8 cellular contexts compared by ENCODE assay signal in the genomic region with DNA sequence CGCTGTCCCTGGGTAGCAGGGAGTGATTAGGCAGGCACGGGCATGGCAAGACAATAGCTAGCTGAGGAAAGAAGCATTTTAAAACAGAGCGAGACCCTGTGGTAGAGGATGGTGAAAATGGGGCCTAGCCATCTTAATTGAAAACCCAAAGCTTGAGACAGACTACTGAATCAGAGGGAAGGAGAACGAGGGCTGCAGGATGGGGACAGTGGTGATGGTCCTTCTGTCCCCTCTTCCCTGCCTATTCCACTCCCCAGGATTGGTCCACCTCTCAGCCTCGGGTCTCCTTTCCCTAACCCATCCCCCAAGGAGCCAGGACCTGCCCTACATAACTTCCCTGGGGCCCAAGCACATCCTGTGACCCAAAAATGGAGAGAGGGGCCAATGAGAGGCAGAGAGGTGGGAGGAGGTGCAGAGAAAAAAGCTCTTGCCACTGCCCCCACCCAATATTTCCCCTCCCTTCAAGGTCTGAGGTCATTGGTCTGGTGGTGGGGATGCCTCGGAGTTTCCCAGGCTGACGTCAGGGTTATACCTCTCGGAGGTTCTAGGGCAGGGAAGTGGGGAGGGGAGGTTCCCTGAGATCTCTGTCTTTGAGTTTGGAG. TPM values are rescaled to one million over a fixed set of nuclear protein-coding genes. Genes with fewer than 3 reads are reported as not detected.
DNase-seq lines count a peak whose midpoint lies in the region; ATAC-seq, FAIRE-seq and TF ChIP-seq lines count a peak whose summit lies in the region.

No MANE protein-coding gene starts in this region.

- peak overlapping the region; percentile 51 to 67 (median 60) for H3K4me3 ChIP-seq in Peyer's patch
- H3K4me3 ChIP-seq in muscle layer of colon (ENCODE audit: low read depth in 1 of 2, low read length in 2 of 2), result peak overlapping the region; percentile 43 to 48

- H3K27ac Mint-ChIP-seq in central memory CD8-positive, alpha-beta T cell (ENCODE audit: low read depth), result peak overlapping the region; percentile 97

- H3K4me1 Mint-ChIP-seq in central memory CD8-positive, alpha-beta T cell, result peaks cover 60% of the 10 kb centered on the region

- H3K9me3 ChIP-seq in Peyer's patch (no peaks in the 10 kb centered on the region), muscle layer of colon (ENCODE audit: low read length) (no peaks in the 10 kb centered on the region)

- no peak for ATAC-seq in central memory CD8-positive, alpha-beta T cell (replicated peaks; ENCODE audit: extremely low read depth, poor library complexity, severe bottlenecking)
- ATAC-seq in GM19452 (IDR thresholded peaks at IDR 0.05; ENCODE audit: unreplicated experiment), result no peak

- H3K4me1 ChIP-seq in Peyer's patch, result peaks cover 0 to 31% (median 9%) of the 10 kb centered on the region in 4 donors
- peaks cover 46% of the 10 kb centered on the region for H3K4me1 ChIP-seq in muscle layer of colon (ENCODE audit: insufficient read depth, low read length)

- H3K4me3 Mint-ChIP-seq in central memory CD8-positive, alpha-beta T cell, result peak overlapping the region; percentile 82

- H3K27me3 ChIP-seq in Peyer's patch, result no peaks in the 10 kb centered on the region
- no peaks in the 10 kb centered on the region for H3K27me3 ChIP-seq in muscle layer of colon (ENCODE audit: control insufficient read depth in 1 of 2, insufficient read depth in 2 of 2, low read length in 2 of 2)

- FAIRE-seq in GM19239 (lab: Jason Lieb, UNC), result no peak

- DNase-seq in DMS53 (lab: John Stamatoyannopoulos, UW), result peak; percentile 49
- DNase-seq in Peyer's patch, result no peak
- no peak for DNase-seq in central memory CD8-positive, alpha-beta T cell (ENCODE audit: low spot score in 2 of 2)
- DNase-seq in NCI-H748 treated with DMSO at 0.1 percent for 48 hours (lab: John Stamatoyannopoulos, UW), result no peak
- no peak for DNase-seq in ureter (ENCODE audit: low spot score)
- no peak for DNase-seq in GM19239 (ENCODE audit: insufficient read length, low spot score)

- H3K27me3 Mint-ChIP-seq in central memory CD8-positive, alpha-beta T cell, result no peaks in the 10 kb centered on the region

- peak overlapping the region; percentile 72 for H3K9ac ChIP-seq in muscle layer of colon (ENCODE audit: low read length)

- H3K9me3 Mint-ChIP-seq in central memory CD8-positive, alpha-beta T cell, result no peaks in the 10 kb centered on the region

- H3K27ac ChIP-seq in Peyer's patch (peak overlapping the region; percentile 89 to 95 (median 90)), muscle layer of colon (ENCODE audit: low read depth, low read length) (peak overlapping the region; percentile 100)

- peak in 1 of 6 experiments; percentile 2 for TF ChIP-seq CTCF in Peyer's patch (IDR thresholded peaks at IDR 0.05)

- peaks cover 28% of the 10 kb centered on the region for H3K36me3 Mint-ChIP-seq in central memory CD8-positive, alpha-beta T cell (ENCODE audit: insufficient read depth)

- H3K36me3 ChIP-seq in Peyer's patch (peaks cover 0 to 23% (median 0%) of the 10 kb centered on the region in 3 donors), muscle layer of colon (ENCODE audit: insufficient read depth, low read length) (peaks cover 26% of the 10 kb centered on the region)

- no peak for TF ChIP-seq POLR2A in Peyer's patch (IDR thresholded peaks at IDR 0.05)

RNA-seq across cellular contexts. Expression of a gene that starts 0.9 kb away (rescaled TPM):
- total RNA-seq in Peyer's patch (100 to 1,000 TPM in 2 of 4 donors, 10 to 100 TPM in 2; 43.7 to 134 (median 96.2) TPM), ureter (157 TPM)

RNA-seq across cellular contexts. Expression of a gene that starts 1.1 kb away (rescaled TPM):
- total RNA-seq in Peyer's patch (10 to 100 TPM in 3 of 4 donors, 1 to 10 TPM in 1; 5.4 to 42.1 (median 15.0) TPM), ureter (32.6 TPM)

RNA-seq across cellular contexts. Expression of a gene that starts 8.0 kb away (rescaled TPM):
- 10 to 100 TPM; 46.8 to 86.1 (median 77.3) TPM for total RNA-seq in Peyer's patch
- total RNA-seq in ureter, result 58.8 TPM

RNA-seq across cellular contexts. Expression of a gene that starts 27.2 kb away (rescaled TPM):
- total RNA-seq in Peyer's patch, result 10 to 100 TPM; 10.9 to 28.1 (median 18.3) TPM
- total RNA-seq in ureter, result 1.0 TPM

RNA-seq across cellular contexts. Expression of a gene that starts 35.6 kb away (rescaled TPM):
- total RNA-seq in Peyer's patch (1 to 10 TPM in 2 of 4 donors, under 1 TPM in 1, not detected in 1; 0.70 to 5.0 (median 2.6) TPM), ureter (11.1 TPM)
